In genomic region chr12:95859344-95859816, GRCh38 we compare ENCODE assay signal across 9 cellular contexts. TPM values are rescaled to one million over a fixed set of nuclear protein-coding genes. Genes with fewer than 3 reads are reported as not detected.
DNase-seq lines count a peak whose midpoint lies in the region; ATAC-seq and TF ChIP-seq lines count a peak whose summit lies in the region.
"Had no signal": no experiment of that assay in that cellular context is flagged by ENCODE, and none has a peak within 500 bp of the region (broad histone marks: within the 10 kb centered on the region; RNA-seq: fewer than 3 reads in every experiment).

No MANE protein-coding gene starts in this region.

- no peaks in the 10 kb centered on the region for H3K27me3 Mint-ChIP-seq in type B pancreatic cell
- H3K27me3 Mint-ChIP-seq: brain had no signal

- peak overlapping the region; percentile 95 for H3K9ac ChIP-seq in SK-N-MC (ENCODE audit: insufficient read length)

- peaks cover 43% of the 10 kb centered on the region for H3K36me3 ChIP-seq in SK-N-MC (ENCODE audit: insufficient read depth, low read length)
- peaks cover 6% of the 10 kb centered on the region for H3K36me3 ChIP-seq in neutrophil

- TF ChIP-seq CTCF in neutrophil (IDR thresholded peaks at IDR 0.05) = no peak
- no peak for TF ChIP-seq CTCF in type B pancreatic cell (conservative IDR thresholded peaks at IDR 0.05)

- H3K27ac ChIP-seq in SK-N-MC (peak overlapping the region; percentile 70), neutrophil (peak overlapping the region; percentile 76)

- peak overlapping the region; percentile 97 for H3K4me3 ChIP-seq in SK-N-MC
- peak overlapping the region; percentile 77 to 83 for H3K4me3 ChIP-seq in neutrophil (ENCODE audit: low read depth in 1 of 2, low read length in 1 of 2)

- H3K36me3 Mint-ChIP-seq in type B pancreatic cell = peaks cover 29% of the 10 kb centered on the region

- intact Hi-C loops in sciatic nerve (cut with DNase I) = no loop called here

- DNase-seq in NCI-H524 (lab: John Stamatoyannopoulos, UW) = peak; percentile 25 to 27
- no peak for DNase-seq in NCI-H524 treated with DMSO at 0.1 percent for 48 hours (lab: John Stamatoyannopoulos, UW)
- DNase-seq in SK-N-MC (ENCODE audit: low read depth, low spot score) = no peak
- peak; percentile 55 to 65 for DNase-seq in erythroblast (lab: John Stamatoyannopoulos, UW)
- no peak for DNase-seq in type B pancreatic cell (ENCODE audit: extremely low spot score, unreplicated experiment)
- DNase-seq in sciatic nerve (ENCODE audit: low spot score) = no peak

- peaks cover 38% of the 10 kb centered on the region for H3K27me3 ChIP-seq in neutrophil

- no peak for TF ChIP-seq POLR2A in erythroblast (IDR thresholded peaks at IDR 0.05; ENCODE audit: low read length)

- peaks cover 9% of the 10 kb centered on the region for H3K4me1 Mint-ChIP-seq in type B pancreatic cell (ENCODE audit: unreplicated experiment)

- H3K4me1 ChIP-seq in neutrophil (ENCODE audit: control insufficient read depth in 1 of 2, insufficient read depth in 1 of 2, low read depth in 1 of 2, low read length in 1 of 2) = peaks cover 23 to 26% of the 10 kb centered on the region in 2 experiments

- no peaks in the 10 kb centered on the region for H3K9me3 Mint-ChIP-seq in type B pancreatic cell

- no peak overlapping the region for H3K27ac Mint-ChIP-seq in type B pancreatic cell

- H3K4me3 Mint-ChIP-seq in type B pancreatic cell = no peak overlapping the region
- H3K4me3 Mint-ChIP-seq: brain had no signal

- peak; percentile 9 for ATAC-seq in HG03045 (IDR thresholded peaks at IDR 0.05; ENCODE audit: unreplicated experiment)
- no peak for ATAC-seq in sciatic nerve

- H3K9me3 ChIP-seq in SK-N-MC (ENCODE audit: low read depth, low read length) (peaks cover 9% of the 10 kb centered on the region), neutrophil (no peaks in the 10 kb centered on the region)

RNA-seq across cellular contexts. Expression of gene SNRPF, which starts 0.6 kb away (rescaled TPM):
- 31.9 and 42.9 TPM in 2 replicates for total RNA-seq in type B pancreatic cell (ENCODE audit: low replicate concordance)
- total RNA-seq in sciatic nerve = 12.6 TPM

Comparison
In these comparisons a context has a peak if more than half of its experiments do, and no peak if none do; other contexts are left out.
1. DNase-seq: peak in NCI-H524 (2 of 2) and erythroblast (2 of 2); none in NCI-H524 treated with DMSO at 0.1 percent for 48 hours (single experiment), SK-N-MC (single experiment), type B pancreatic cell (single experiment) and sciatic nerve (single experiment).